In the genomic region with DNA sequence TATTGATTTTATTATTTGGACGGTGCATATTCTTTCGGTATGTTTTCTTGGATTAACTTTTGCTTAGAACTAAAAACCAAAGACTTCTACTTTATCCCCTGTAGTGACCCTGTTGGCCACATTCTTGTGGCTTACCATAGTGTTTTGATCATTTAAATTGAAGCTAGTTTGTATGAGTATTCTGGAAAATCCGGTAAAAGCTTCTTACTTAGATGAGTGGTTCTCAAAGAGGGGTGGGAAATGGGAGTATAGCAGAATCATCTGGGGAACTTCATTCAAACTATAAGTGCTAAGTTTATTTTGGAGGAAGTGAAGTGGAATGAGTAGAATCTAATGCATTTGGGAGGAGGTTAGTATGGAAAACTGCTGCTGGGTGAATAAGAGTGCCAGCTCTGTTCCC, we compare ENCODE assay signal across 10 cellular contexts. TPM values are rescaled to one million over a fixed set of nuclear protein-coding genes. Genes with fewer than 3 reads are reported as not detected.
A peak's percentile ranks its signal among the peaks of the same experiment; 100 is the strongest.
DNase-seq lines count a peak whose midpoint lies in the region; FAIRE-seq and TF ChIP-seq lines count a peak whose summit lies in the region.
"Had no signal": no experiment of that assay in that cellular context is flagged by ENCODE, and none has a peak within 500 bp of the region (broad histone marks: within the 10 kb centered on the region; RNA-seq: fewer than 3 reads in every experiment).

No MANE protein-coding gene starts in this region.

- peaks cover 16% of the 10 kb centered on the region for H3F3A ChIP-seq in neural progenitor cell (ENCODE audit: low read depth)

- H2AFZ ChIP-seq in endothelial cell of umbilical vein (ENCODE audit: low read depth, low read length) (no peak overlapping the region), trophoblast cell (ENCODE audit: insufficient read depth, low read length, poor library complexity) (no peak overlapping the region), neural progenitor cell (replicated peaks) (no peak overlapping the region)

- H3K4me2 ChIP-seq in endothelial cell of umbilical vein (ENCODE audit: insufficient read depth, low read length): peak overlapping the region; percentile 16
- peak overlapping the region; percentile 16 for H3K4me2 ChIP-seq in trophoblast cell (ENCODE audit: low read length)
- no peak overlapping the region for H3K4me2 ChIP-seq in neural progenitor cell

- no peak overlapping the region for H3K27ac ChIP-seq in endothelial cell of umbilical vein (ENCODE audit: insufficient read depth, low read depth, low read length)
- no peak overlapping the region for H3K27ac ChIP-seq in trophoblast cell (ENCODE audit: low read depth, low read length)
- no peak overlapping the region for H3K27ac ChIP-seq in neural progenitor cell

- H3K27me3 ChIP-seq in endothelial cell of umbilical vein (ENCODE audit: control insufficient read depth in 2 of 2, insufficient read depth in 2 of 2, low read length in 2 of 2) (no peaks in the 10 kb centered on the region), trophoblast cell (ENCODE audit: insufficient read depth, low read length) (no peaks in the 10 kb centered on the region), neural progenitor cell (no peaks in the 10 kb centered on the region)

- H3K27ac Mint-ChIP-seq in Calu3 (ENCODE audit: unreplicated experiment) (peak overlapping the region; percentile 53), neural progenitor cell (no peak overlapping the region)

- H3K4me3 Mint-ChIP-seq in Calu3 (ENCODE audit: low read depth, unreplicated experiment) (peak overlapping the region; percentile 93), neural progenitor cell (no peak overlapping the region)

- H3K9me3 Mint-ChIP-seq in Calu3 (ENCODE audit: low read depth, unreplicated experiment): no peaks in the 10 kb centered on the region
- no peaks in the 10 kb centered on the region for H3K9me3 Mint-ChIP-seq in neural progenitor cell

- peaks cover 13% of the 10 kb centered on the region for H4K20me1 ChIP-seq in endothelial cell of umbilical vein (replicated peaks; ENCODE audit: control insufficient read depth, extremely low read depth, insufficient read depth, low read length)
- H4K20me1 ChIP-seq in neural progenitor cell (ENCODE audit: low read depth): peaks cover 74% of the 10 kb centered on the region

- no peaks in the 10 kb centered on the region for H3K9me3 ChIP-seq in endothelial cell of umbilical vein (replicated peaks; ENCODE audit: control insufficient read depth, insufficient read depth, low read length)
- no peaks in the 10 kb centered on the region for H3K9me3 ChIP-seq in trophoblast cell (ENCODE audit: insufficient read depth, low read depth, low read length)
- no peaks in the 10 kb centered on the region for H3K9me3 ChIP-seq in neural progenitor cell (ENCODE audit: low read depth)

- H2AK5ac ChIP-seq in trophoblast cell (ENCODE audit: low read length): no peak overlapping the region

- H4K8ac ChIP-seq in trophoblast cell (ENCODE audit: low read depth, low read length): no peak overlapping the region

- peak; percentile 65 for FAIRE-seq in RCC 7860 (lab: Jason Lieb, UNC)
- FAIRE-seq in endothelial cell of umbilical vein (lab: Jason Lieb, UNC): no peak

- H3K23ac ChIP-seq in trophoblast cell (ENCODE audit: low read length): no peak overlapping the region

- peaks cover 10% of the 10 kb centered on the region for H3K4me1 ChIP-seq in endothelial cell of umbilical vein (ENCODE audit: control insufficient read depth, extremely low read depth, insufficient read depth, low read length)
- H3K4me1 ChIP-seq in trophoblast cell (ENCODE audit: control insufficient read depth in 1 of 2, insufficient read depth in 2 of 2, low read length in 2 of 2): peaks cover 0 to 6% of the 10 kb centered on the region in 2 experiments
- H3K4me1 ChIP-seq in neural progenitor cell: peaks cover 29% of the 10 kb centered on the region

- no peak overlapping the region for H4K91ac ChIP-seq in trophoblast cell (ENCODE audit: low read depth, low read length)

- H3K27me3 Mint-ChIP-seq in Calu3 (ENCODE audit: unreplicated experiment) (no peaks in the 10 kb centered on the region), neural progenitor cell (ENCODE audit: insufficient read depth, low read depth) (peaks cover 2% of the 10 kb centered on the region)

- H3K79me2 ChIP-seq in endothelial cell of umbilical vein (ENCODE audit: control insufficient read depth, insufficient read depth, low read length) (peaks cover 84% of the 10 kb centered on the region), trophoblast cell (ENCODE audit: control insufficient read depth, insufficient read depth, low read length, poor library complexity) (peaks cover 22% of the 10 kb centered on the region), neural progenitor cell (ENCODE audit: low read depth) (peaks cover 90% of the 10 kb centered on the region)

- WGBS in trophoblast cell (ENCODE audit: extremely low coverage, insufficient coverage, insufficient read length): no CpG with 5 or more reads among the region's 3 CpGs
- 51 to 56% methylated on average over 3 of the region's 3 CpGs for WGBS in lower leg skin, 2 donors

- no peak overlapping the region for H2BK120ac ChIP-seq in trophoblast cell (ENCODE audit: insufficient read depth, low read length, poor library complexity)

- H3K36me3 Mint-ChIP-seq in Calu3 (ENCODE audit: insufficient read depth, unreplicated experiment) (peaks cover 64% of the 10 kb centered on the region), neural progenitor cell (peaks cover 3% of the 10 kb centered on the region)

- H4K12ac ChIP-seq in trophoblast cell (ENCODE audit: low read depth, low read length): no peak overlapping the region

- H3K36me3 ChIP-seq in endothelial cell of umbilical vein (ENCODE audit: control insufficient read depth in 2 of 2, extremely low read depth in 1 of 2, insufficient read depth in 2 of 2, low read length in 2 of 2): peaks cover 2 to 3% of the 10 kb centered on the region in 2 experiments
- H3K36me3 ChIP-seq in trophoblast cell (ENCODE audit: control insufficient read depth in 1 of 2, insufficient read depth in 2 of 2, low read length in 2 of 2): peaks cover 7 to 8% of the 10 kb centered on the region in 2 experiments
- H3K36me3 ChIP-seq in neural progenitor cell: peaks cover 1% of the 10 kb centered on the region

- H3K18ac ChIP-seq in trophoblast cell (ENCODE audit: low read length): no peak overlapping the region

- no peak for TF ChIP-seq CTCF in Calu3 (IDR thresholded peaks at IDR 0.05; ENCODE audit: unreplicated experiment)
- no peak for TF ChIP-seq CTCF in endothelial cell of umbilical vein (IDR thresholded peaks at IDR 0.05; ENCODE audit: extremely low read depth in 1 of 2, insufficient read depth in 1 of 2, low read depth in 1 of 2, low read length in 2 of 2)
- no peak for TF ChIP-seq CTCF in neural progenitor cell (IDR thresholded peaks at IDR 0.05)
- no peak for TF ChIP-seq CTCF in lower leg skin (IDR thresholded peaks at IDR 0.05)

- intact Hi-C loops in Calu3 (cut with micrococcal nuclease; ENCODE audit: unreplicated experiment): no loop called here
- intact Hi-C loops in endothelial cell of umbilical vein (cut with micrococcal nuclease): no loop called here
- intact Hi-C loops in lower leg skin (cut with DNase I; ENCODE audit: low total_unique reads): loop anchor here (10.0 kb wide), 1 partner anchor 161 kb away; no protein-coding TSS in a partner anchor

- no peaks in the 10 kb centered on the region for H3K9me1 ChIP-seq in endothelial cell of umbilical vein (replicated peaks; ENCODE audit: control insufficient read depth, extremely low read depth, insufficient read depth, low read length)

- no peak for TF ChIP-seq POLR2A in endothelial cell of umbilical vein (IDR thresholded peaks at IDR 0.05; ENCODE audit: low read depth, low read length)
- no peak for TF ChIP-seq POLR2A in lower leg skin (IDR thresholded peaks at IDR 0.05)

- H3K9ac ChIP-seq in endothelial cell of umbilical vein (replicated peaks; ENCODE audit: extremely low read depth, insufficient read depth, low read length) (no peak overlapping the region), trophoblast cell (ENCODE audit: low read length) (no peak overlapping the region), neural progenitor cell (no peak overlapping the region)

- POLR2A ChIA-PET in endothelial cell of umbilical vein (lab: Charles Lee): no interaction called here

- CTCF ChIA-PET in Calu3 (lab: Charles Lee): interaction anchor here (0.8 to 1.2 kb wide), 2 partner anchors 134 to 161 kb away, joined by 3 to 6 read pairs; no protein-coding TSS in a partner anchor
- CTCF ChIA-PET in endothelial cell of umbilical vein (lab: Charles Lee): interaction anchor here (0.7 to 8.4 kb wide), 5 partner anchors 38 to 162 kb away, joined by 3 to 153 read pairs (median 15); no protein-coding TSS in a partner anchor

- dilution Hi-C loops in endothelial cell of umbilical vein (cut with MboI; ENCODE audit: extremely low pct_ligation_motif_present, low sequenced_read_pairs): no loop called here

- H2BK12ac ChIP-seq in trophoblast cell (ENCODE audit: low read length): no peak overlapping the region

- no TSS peak for BruUV-seq in Calu3 (replicated peaks; lab: Mats Ljungman, UMichigan)
- BruUV-seq in endothelial cell of umbilical vein (replicated peaks; lab: Mats Ljungman, UMichigan): no TSS peak

- H3K4me1 Mint-ChIP-seq in Calu3 (ENCODE audit: low read depth, unreplicated experiment) (peaks cover 43% of the 10 kb centered on the region), neural progenitor cell (peaks cover 40% of the 10 kb centered on the region)

- no peak overlapping the region for H3K14ac ChIP-seq in trophoblast cell (ENCODE audit: low read length)

- DNase-seq in Calu3: no peak
- DNase-seq in RCC 7860 (ENCODE audit: low spot score): peak; percentile 26
- no peak for DNase-seq in endothelial cell of umbilical vein (ENCODE audit: low read depth, low spot score)
- no peak for DNase-seq in trophoblast cell
- DNase-seq in NCI-H748 treated with DMSO at 0.1 percent for 48 hours (lab: John Stamatoyannopoulos, UW): no peak
- no peak for DNase-seq in neural progenitor cell (ENCODE audit: low spot score)
- DNase-seq in effector CD8-positive, alpha-beta T cell (lab: John Stamatoyannopoulos, UW): no peak
- DNase-seq in lower leg skin (ENCODE audit: low spot score in 2 of 2): no peak
- DNase-seq: activated CD4-positive, alpha-beta T cell treated with anti-CD3 and anti-CD28 coated beads, Interleukin-2, amount 50 U/mL, for 1 hour; NCI-H524 had no signal

- no peak overlapping the region for H3K4me3 ChIP-seq in endothelial cell of umbilical vein (replicated peaks in 1 of 3; ENCODE audit: insufficient read depth in 1 of 3, low read depth in 1 of 3, low read length in 3 of 3)
- H3K4me3 ChIP-seq in trophoblast cell (ENCODE audit: low read depth, low read length): no peak overlapping the region
- no peak overlapping the region for H3K4me3 ChIP-seq in neural progenitor cell
- H3K4me3 ChIP-seq in lower leg skin (ENCODE audit: low read depth, poor library complexity, severe bottlenecking): no peak overlapping the region

- peaks cover 17% of the 10 kb centered on the region for H3K79me1 ChIP-seq in trophoblast cell (ENCODE audit: low read length)

- no peak overlapping the region for H2BK5ac ChIP-seq in trophoblast cell (ENCODE audit: low read depth, low read length, poor library complexity)

- peak overlapping the region; percentile 99 for H3K4ac ChIP-seq in trophoblast cell (ENCODE audit: low read depth, low read length)

RNA-seq across cellular contexts. Expression of a gene that starts 3.8 kb away (rescaled TPM):
- total RNA-seq in Calu3 (2022): 218 and 235 TPM in 2 replicates
- 157 and 163 TPM in 2 replicates for total RNA-seq in endothelial cell of umbilical vein
- 18.7 and 29.8 TPM in 2 replicates for polyA plus RNA-seq in endothelial cell of umbilical vein
- 26.6 and 29.2 TPM in 2 replicates for polyA plus RNA-seq in endothelial cell of umbilical vein (2011; cell fraction: cytosol; rRNA removed)
- polyA plus RNA-seq in endothelial cell of umbilical vein (2011; cell fraction: nucleus; rRNA removed): 21.6 and 38.8 TPM in 2 replicates
- 70.9 and 91.3 TPM in 2 replicates for polyA plus RNA-seq in endothelial cell of umbilical vein (2012)
- 151 and 152 TPM in 2 replicates for polyA minus RNA-seq in endothelial cell of umbilical vein
- 247 TPM for polyA minus RNA-seq in endothelial cell of umbilical vein (2011; cell fraction: cytosol; rRNA and poly(A)+ RNA removed)
- polyA minus RNA-seq in endothelial cell of umbilical vein (2011; cell fraction: nucleus; rRNA and poly(A)+ RNA removed): 49.7 and 72.4 TPM in 2 replicates
- polyA plus RNA-seq in trophoblast cell (2013): 286 and 295 TPM in 2 replicates
- total RNA-seq in neural progenitor cell (ENCODE audit: low replicate concordance): 134 and 244 TPM in 2 replicates
- 100 to 1,000 TPM in 3 of 4 donors, 10 to 100 TPM in 1; 99.9 to 151 (median 119) TPM for total RNA-seq in lower leg skin

RNA-seq across cellular contexts. Expression of a gene that starts 55.2 kb away (rescaled TPM):
- total RNA-seq in Calu3 (2022) (1.2 and 2.0 TPM in 2 replicates), endothelial cell of umbilical vein (0.92 and 1.6 TPM in 2 replicates), neural progenitor cell (ENCODE audit: low replicate concordance) (0.37 and 1.9 TPM in 2 replicates), lower leg skin (under 1 TPM in 3 of 4 donors, not detected in 1; 0.42 to 0.95 (median 0.71) TPM)
- polyA plus RNA-seq in endothelial cell of umbilical vein: 0.06 TPM in 2 replicates
- not detected in 2 replicates for polyA plus RNA-seq in endothelial cell of umbilical vein (2011; cell fraction: cytosol; rRNA removed)
- 0.45 and 0.54 TPM in 2 replicates for polyA plus RNA-seq in endothelial cell of umbilical vein (2011; cell fraction: nucleus; rRNA removed)
- polyA plus RNA-seq in endothelial cell of umbilical vein (2012): 0.24 TPM in 1 of 2 replicates, not detected in the other
- 0.21 and 0.70 TPM in 2 replicates for polyA minus RNA-seq in endothelial cell of umbilical vein
- polyA minus RNA-seq in endothelial cell of umbilical vein (2011; cell fraction: cytosol; rRNA and poly(A)+ RNA removed): not detected
- 2.5 and 2.9 TPM in 2 replicates for polyA minus RNA-seq in endothelial cell of umbilical vein (2011; cell fraction: nucleus; rRNA and poly(A)+ RNA removed)
- polyA plus RNA-seq in trophoblast cell (2013): 4.4 and 4.5 TPM in 2 replicates
